15 cellular contexts compared by ENCODE assay signal in the genomic region with DNA sequence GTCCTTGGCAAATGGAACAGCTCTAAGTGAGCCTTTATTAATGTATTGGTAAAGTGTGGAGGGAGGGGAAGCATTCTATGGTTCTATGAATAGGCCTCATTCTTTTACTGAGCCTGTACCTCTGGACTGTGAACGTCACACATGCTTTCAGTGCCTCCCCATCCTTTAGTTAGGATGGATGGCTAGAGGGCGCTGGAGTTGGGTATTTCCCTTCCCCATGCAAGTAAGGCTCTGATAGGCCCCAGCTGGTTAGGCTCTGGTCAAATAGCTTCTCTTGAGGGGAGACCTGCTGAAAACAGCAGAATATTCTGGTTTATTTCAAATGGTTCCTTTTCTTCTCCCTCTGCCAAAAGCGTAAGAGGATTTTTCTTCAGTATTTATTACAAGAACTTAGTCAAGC.
A peak's percentile ranks its signal among the peaks of the same experiment; 100 is the strongest.
DNase-seq lines count a peak whose midpoint lies in the region; ATAC-seq and TF ChIP-seq lines count a peak whose summit lies in the region.
"Had no signal": no experiment of that assay in that cellular context is flagged by ENCODE, and none has a peak within 500 bp of the region (broad histone marks: within the 10 kb centered on the region; RNA-seq: fewer than 3 reads in every experiment).

No MANE protein-coding gene starts in this region.

- H4K20me1 ChIP-seq in H9 (ENCODE audit: control insufficient read depth, insufficient read depth, insufficient read length) (no peaks in the 10 kb centered on the region), hepatocyte (ENCODE audit: insufficient read depth, poor library complexity, severe bottlenecking) (no peaks in the 10 kb centered on the region)
- H4K20me1 ChIP-seq: BLaER1 had no signal

- no peak overlapping the region for H4K5ac ChIP-seq in H9 (ENCODE audit: insufficient read length, low read depth, low read length)

- no peak for ATAC-seq in HG03280 (IDR thresholded peaks at IDR 0.05; ENCODE audit: unreplicated experiment)
- no peak for ATAC-seq in HG02571 (IDR thresholded peaks at IDR 0.05; ENCODE audit: unreplicated experiment)

- H3K9me2 ChIP-seq in hepatocyte (replicated peaks; ENCODE audit: insufficient read depth) = no peaks in the 10 kb centered on the region

- no peak overlapping the region for H2AK5ac ChIP-seq in H9 (ENCODE audit: insufficient read length, low read length)

- no peak overlapping the region for H2BK15ac ChIP-seq in H9 (ENCODE audit: low read depth, low read length)

- H3K4ac ChIP-seq in H9 (ENCODE audit: low read depth, low read length) = no peak overlapping the region

- H2AFZ ChIP-seq in H9 (ENCODE audit: low read length) (peak overlapping the region; percentile 89), hepatocyte (no peak overlapping the region)
- H2AFZ ChIP-seq: PC-9 had no signal

- no peak overlapping the region for H3K18ac ChIP-seq in H9 (ENCODE audit: insufficient read length, low read depth, low read length)

- no peak overlapping the region for H4K91ac ChIP-seq in H9 (ENCODE audit: insufficient read length, low read depth, low read length)

- no peak overlapping the region for H3T11ph ChIP-seq in H9 (ENCODE audit: low read length)

- H3K4me3 ChIP-seq in BE2C (ENCODE audit: low read depth, low read length) = no peak overlapping the region
- H3K4me3 ChIP-seq in hepatocyte = no peak overlapping the region
- H3K4me3 ChIP-seq: BLaER1, PC-9 had no signal

- no peaks in the 10 kb centered on the region for H3K79me1 ChIP-seq in H9 (ENCODE audit: insufficient read depth, low read depth, low read length, poor library complexity, severe bottlenecking)

- H3K27me3 ChIP-seq in BE2C = no peaks in the 10 kb centered on the region
- H3K27me3 ChIP-seq in H9 (ENCODE audit: insufficient read depth, low read length) = no peaks in the 10 kb centered on the region
- no peaks in the 10 kb centered on the region for H3K27me3 ChIP-seq in hepatocyte
- H3K27me3 ChIP-seq: BLaER1 had no signal

- H2BK20ac ChIP-seq in H9 (ENCODE audit: low read depth, low read length, poor library complexity, severe bottlenecking) = no peak overlapping the region

- H3K36me3 Mint-ChIP-seq in H9 (ENCODE audit: insufficient read depth in 1 of 3, low read depth in 3 of 3) = no peaks in the 10 kb centered on the region; a peak in 1 of 7 replicates
- peaks cover 2% of the 10 kb centered on the region for H3K36me3 Mint-ChIP-seq in mesothelial cell of epicardium
- H3K36me3 Mint-ChIP-seq: activated naive CD8-positive, alpha-beta T cell treated with anti-CD3 and anti-CD28 coated beads for 36 hours had no signal

- H3K79me2 ChIP-seq in H9 (ENCODE audit: insufficient read depth, low read length) (no peaks in the 10 kb centered on the region), hepatocyte (no peaks in the 10 kb centered on the region)

- H3K27ac Mint-ChIP-seq in H9 (no peak overlapping the region), mesothelial cell of epicardium (no peak overlapping the region)
- H3K27ac Mint-ChIP-seq: activated naive CD8-positive, alpha-beta T cell treated with anti-CD3 and anti-CD28 coated beads for 36 hours had no signal

- H3K23me2 ChIP-seq in H9 (ENCODE audit: insufficient read length, low read depth, low read length, poor library complexity, severe bottlenecking) = no peaks in the 10 kb centered on the region

- H3K4me1 Mint-ChIP-seq in H9 (peaks cover 0 to 4% of the 10 kb centered on the region in 2 experiments; a peak in 1 of 4 replicates), mesothelial cell of epicardium (peaks cover 9% of the 10 kb centered on the region)
- H3K4me1 Mint-ChIP-seq: activated naive CD8-positive, alpha-beta T cell treated with anti-CD3 and anti-CD28 coated beads for 36 hours had no signal

- H2BK120ac ChIP-seq in H9 (ENCODE audit: low read depth, low read length, poor library complexity, severe bottlenecking) = no peak overlapping the region

- H3K4me3 Mint-ChIP-seq in H9 (no peak overlapping the region), mesothelial cell of epicardium (no peak overlapping the region)
- H3K4me3 Mint-ChIP-seq: activated naive CD8-positive, alpha-beta T cell treated with anti-CD3 and anti-CD28 coated beads for 36 hours had no signal

- H3K4me2 ChIP-seq in H9 (ENCODE audit: insufficient read depth, insufficient read length, low read length) (no peak overlapping the region), hepatocyte (no peak overlapping the region)
- H3K4me2 ChIP-seq: BLaER1, PC-9 had no signal

- no peaks in the 10 kb centered on the region for H3K27me3 Mint-ChIP-seq in H9 (ENCODE audit: low read depth)
- H3K27me3 Mint-ChIP-seq in mesothelial cell of epicardium (ENCODE audit: low read depth) = no peaks in the 10 kb centered on the region
- H3K27me3 Mint-ChIP-seq: activated naive CD8-positive, alpha-beta T cell treated with anti-CD3 and anti-CD28 coated beads for 36 hours had no signal

- H3K14ac ChIP-seq in H9 (ENCODE audit: insufficient read depth, low read length) = no peak overlapping the region

- H3K27ac ChIP-seq in H9 (ENCODE audit: insufficient read length, low read depth, low read length) (no peak overlapping the region), hepatocyte (no peak overlapping the region)
- H3K27ac ChIP-seq: BLaER1, PC-9 had no signal

- no peak overlapping the region for H3K9ac ChIP-seq in H9 (ENCODE audit: extremely low read depth, insufficient read length, low read length)
- H3K9ac ChIP-seq: BLaER1 had no signal

- no peak overlapping the region for H2BK5ac ChIP-seq in H9 (ENCODE audit: insufficient read length, low read length)

- H3K9me3 Mint-ChIP-seq in H9 = no peaks in the 10 kb centered on the region
- H3K9me3 Mint-ChIP-seq in mesothelial cell of epicardium = peaks cover 25% of the 10 kb centered on the region

- H3K4me1 ChIP-seq in BE2C = no peaks in the 10 kb centered on the region
- H3K4me1 ChIP-seq in H9 (ENCODE audit: insufficient read depth, low read length) = no peaks in the 10 kb centered on the region
- no peaks in the 10 kb centered on the region for H3K4me1 ChIP-seq in hepatocyte (ENCODE audit: insufficient read depth)
- H3K4me1 ChIP-seq: BLaER1 had no signal

- no peak overlapping the region for H4K8ac ChIP-seq in H9 (replicated peaks; ENCODE audit: insufficient read length, low read depth, low read length)

- no peaks in the 10 kb centered on the region for H3K36me3 ChIP-seq in BE2C
- no peaks in the 10 kb centered on the region for H3K36me3 ChIP-seq in hepatocyte (replicated peaks; ENCODE audit: insufficient read depth, low read depth)
- H3K36me3 ChIP-seq: BLaER1 had no signal

- H3K56ac ChIP-seq in H9 (ENCODE audit: insufficient read length, low read depth, low read length) = no peak overlapping the region

- H3K9me3 ChIP-seq in BE2C = no peaks in the 10 kb centered on the region
- H3K9me3 ChIP-seq in H9 (ENCODE audit: control insufficient read depth, low read depth, low read length) = no peaks in the 10 kb centered on the region
- no peaks in the 10 kb centered on the region for H3K9me3 ChIP-seq in hepatocyte (ENCODE audit: low read depth)
- H3K9me3 ChIP-seq: BLaER1 had no signal

- H3K23ac ChIP-seq in H9 (ENCODE audit: insufficient read length, low read depth, low read length) = no peak overlapping the region

- WGBS in H9 (ENCODE audit: extremely low coverage, insufficient read length, low lambda C conversion rate) = no CpG with 5 or more reads among the region's 3 CpGs
- WGBS in hepatocyte (ENCODE audit: low lambda C conversion rate, missing lambda C conversion rate) = 58% methylated on average over 3 of the region's 3 CpGs

- no peak overlapping the region for H2BK12ac ChIP-seq in H9 (ENCODE audit: insufficient read length, low read depth, low read length)

- DNase-seq in BE2C (peak; percentile 5), H9 (peak; percentile 82), RKO (ENCODE audit: low spot score) (peak; percentile 5), hepatocyte (ENCODE audit: low spot score) (peak; percentile 6), AG08396 (ENCODE audit: low spot score) (no peak), mesothelial cell of epicardium (ENCODE audit: low spot score in 2 of 2, unreplicated experiment in 2 of 2) (no peak)
- DNase-seq: activated CD4-positive, alpha-beta T cell treated with anti-CD3 and anti-CD28 coated beads for 4 hours; activated naive CD8-positive, alpha-beta T cell treated with anti-CD3 and anti-CD28 coated beads for 36 hours; kidney glomerular epithelial cell; NCI-H1048; NCI-H2171 treated with DMSO at 0.1 percent for 48 hours; PC-9 had no signal

- no peak for TF ChIP-seq CTCF in BE2C (IDR thresholded peaks at IDR 0.05; ENCODE audit: low read depth, low read length)
- TF ChIP-seq CTCF in H9 (conservative IDR thresholded peaks at IDR 0.05) = peak; percentile 68
- no peak for TF ChIP-seq CTCF in hepatocyte (IDR thresholded peaks at IDR 0.05; ENCODE audit: poor library complexity)
- TF ChIP-seq CTCF in mesothelial cell of epicardium (IDR thresholded peaks at IDR 0.05; ENCODE audit: unreplicated experiment) = no peak

Comparison
In these comparisons a context has a peak if more than half of its experiments do, and no peak if none do; other contexts are left out.
1. DNase-seq: peak in BE2C (single experiment), H9 (single experiment), RKO (single experiment) and hepatocyte (single experiment); none in AG08396 (single experiment) and mesothelial cell of epicardium (0 of 2).